2 cellular contexts compared by ENCODE assay signal in genomic region chr6:16019462-16019861, GRCh38.
TF ChIP-seq lines count a peak whose summit lies in the region.

No MANE protein-coding gene starts in this region.

TF ChIP-seq in IMR-90, 13 proteins besides CTCF, POLR2A, EP300 and RAD21:
- TF ChIP-seq MAFK (IDR thresholded peaks at IDR 0.05; ENCODE audit: low read depth, low read length) (no peak), BHLHE40 (IDR thresholded peaks at IDR 0.05; ENCODE audit: low read depth, low read length) (no peak), CHD1 (IDR thresholded peaks at IDR 0.05; ENCODE audit: low read depth, low read length) (no peak), RFX5 (IDR thresholded peaks at IDR 0.05; ENCODE audit: low read depth, low read length) (no peak)

TF ChIP-seq in K562, 482 proteins besides CTCF, POLR2A, EP300 and RAD21 (continues in another document):
- TF ChIP-seq ZBTB40 (IDR thresholded peaks at IDR 0.05), result no peak
- no peak for TF ChIP-seq ZBTB40 (CRISPR knock-in tag; IDR thresholded peaks at IDR 0.05)
- TF ChIP-seq NFE2 (IDR thresholded peaks at IDR 0.05; ENCODE audit: low read depth), result no peak
- TF ChIP-seq TAF9B (IDR thresholded peaks at IDR 0.05; ENCODE audit: partially characterized antibody), result no peak
- TF ChIP-seq MCM2 (IDR thresholded peaks at IDR 0.05; ENCODE audit: low read depth), result no peak
- TF ChIP-seq NRF1 (conservative IDR thresholded peaks at IDR 0.05 in 1 of 2, IDR thresholded peaks at IDR 0.05 in 1 of 2), result no peak
- no peak for TF ChIP-seq TSC22D4 (tag; IDR thresholded peaks at IDR 0.05)
- TF ChIP-seq CBX3 (IDR thresholded peaks at IDR 0.05; ENCODE audit: borderline replicate concordance in 1 of 2, low read length in 2 of 2), result no peak
- no peak for TF ChIP-seq SRSF9 (IDR thresholded peaks at IDR 0.05; ENCODE audit: borderline replicate concordance, low read depth, low read length)
- TF ChIP-seq SREBF1 (IDR thresholded peaks at IDR 0.05; ENCODE audit: borderline replicate concordance, low read depth, low read length), result no peak
- TF ChIP-seq GABPA (tag; conservative IDR thresholded peaks at IDR 0.05; ENCODE audit: low read depth), result no peak
- no peak for TF ChIP-seq PYGO2 (tag; IDR thresholded peaks at IDR 0.05)
- TF ChIP-seq ZNF507 (tag; conservative IDR thresholded peaks at IDR 0.05), result no peak
- TF ChIP-seq HBP1 (CRISPR knock-in tag; IDR thresholded peaks at IDR 0.05), result peak; percentile 73; the same call in 1 of the 2 replicates
- no peak for TF ChIP-seq BRD9 (IDR thresholded peaks at IDR 0.05; ENCODE audit: low read depth, partially characterized antibody)
- TF ChIP-seq BHLHE40 (IDR thresholded peaks at IDR 0.05; ENCODE audit: low read length), result no peak
- no peak for TF ChIP-seq ZNF408 (CRISPR knock-in tag; IDR thresholded peaks at IDR 0.05; ENCODE audit: low read depth)
- TF ChIP-seq HDGF (IDR thresholded peaks at IDR 0.05), result peak; percentile 70; the same call in 1 of the 2 replicates
- TF ChIP-seq ETV1 (tag; conservative IDR thresholded peaks at IDR 0.05; ENCODE audit: low read depth), result no peak
- no peak for TF ChIP-seq ESRRB (CRISPR knock-in tag; IDR thresholded peaks at IDR 0.05; ENCODE audit: borderline replicate concordance)
- TF ChIP-seq ARID1B (IDR thresholded peaks at IDR 0.05), result no peak
- TF ChIP-seq DMBX1 (CRISPR knock-in tag; IDR thresholded peaks at IDR 0.05; ENCODE audit: borderline replicate concordance), result no peak
- no peak for TF ChIP-seq POLR3A (IDR thresholded peaks at IDR 0.05; ENCODE audit: borderline replicate concordance, extremely low read depth, insufficient read depth, insufficient read length)
- TF ChIP-seq HMGN3 (IDR thresholded peaks at IDR 0.05; ENCODE audit: borderline replicate concordance, extremely low read depth, insufficient read length, low read depth, low read length), result no peak
- TF ChIP-seq CHD2 (IDR thresholded peaks at IDR 0.05; ENCODE audit: low read depth, low read length), result no peak
- TF ChIP-seq CUX1 (CRISPR knock-in tag; IDR thresholded peaks at IDR 0.05), result no peak
- TF ChIP-seq PCBP2 (IDR thresholded peaks at IDR 0.05; ENCODE audit: low read depth, low read length, poor library complexity, severe bottlenecking), result no peak
- TF ChIP-seq ZNF274 (IDR thresholded peaks at IDR 0.05; ENCODE audit: borderline replicate concordance, low read depth, low read length), result no peak
- TF ChIP-seq SMAD3 (CRISPR knock-in tag; conservative IDR thresholded peaks at IDR 0.05), result no peak
- 0 out of 4 replicates have a peak, but pooled peaks of 1 of the 2 experiments have one; percentile 35 for TF ChIP-seq MLLT1 (IDR thresholded peaks at IDR 0.05)
- no peak for TF ChIP-seq TFE3 (CRISPR knock-in tag; IDR thresholded peaks at IDR 0.05)
- no peak for TF ChIP-seq FOXK2 (conservative IDR thresholded peaks at IDR 0.05 in 1 of 2, IDR thresholded peaks at IDR 0.05 in 1 of 2; ENCODE audit: low read depth in 2 of 2)
- no peak for TF ChIP-seq RAD51 (IDR thresholded peaks at IDR 0.05; ENCODE audit: borderline replicate concordance, low read depth)
- 0 out of 2 replicates have a peak, but pooled peaks have one; percentile 73 for TF ChIP-seq MCM3 (IDR thresholded peaks at IDR 0.05)
- no peak for TF ChIP-seq ATF7 (IDR thresholded peaks at IDR 0.05)
- no peak for TF ChIP-seq NBN (IDR thresholded peaks at IDR 0.05; ENCODE audit: low read depth)
- no peak for TF ChIP-seq PHF21A (IDR thresholded peaks at IDR 0.05; ENCODE audit: borderline replicate concordance, low read depth)
- TF ChIP-seq SPI1 (IDR thresholded peaks at IDR 0.05; ENCODE audit: borderline replicate concordance, low read depth, low read length), result no peak
- TF ChIP-seq TAL1 (IDR thresholded peaks at IDR 0.05), result no peak
- TF ChIP-seq MEF2D (tag; conservative IDR thresholded peaks at IDR 0.05; ENCODE audit: low read depth), result no peak
- TF ChIP-seq HNRNPH1 (optimal IDR thresholded peaks at IDR 0.05; ENCODE audit: low read depth, low read length), result no peak
- TF ChIP-seq MECOM (CRISPR knock-in tag; IDR thresholded peaks at IDR 0.05), result no peak
- TF ChIP-seq RFX1 (IDR thresholded peaks at IDR 0.05), result no peak
- 0 out of 2 replicates have a peak, but pooled peaks have one; percentile 57 for TF ChIP-seq LARP7 (IDR thresholded peaks at IDR 0.05)
- no peak for TF ChIP-seq RCOR1 (IDR thresholded peaks at IDR 0.05; ENCODE audit: borderline replicate concordance in 1 of 2, low read depth in 2 of 2, low read length in 2 of 2)
- TF ChIP-seq ZNF239 (CRISPR knock-in tag; IDR thresholded peaks at IDR 0.05), result no peak
- TF ChIP-seq FOXM1 (IDR thresholded peaks at IDR 0.05; ENCODE audit: low read depth), result no peak
- TF ChIP-seq FOXM1 (CRISPR knock-in tag; IDR thresholded peaks at IDR 0.05; ENCODE audit: low read depth), result no peak
- no peak for TF ChIP-seq ZSCAN29 (IDR thresholded peaks at IDR 0.05)
- TF ChIP-seq SIX5 (IDR thresholded peaks at IDR 0.05; ENCODE audit: borderline replicate concordance in 1 of 2, insufficient read depth in 1 of 2, low read depth in 1 of 2, low read length in 2 of 2), result no peak
- no peak for TF ChIP-seq KLF1 (tag; IDR thresholded peaks at IDR 0.05)
